Comparison of ENCODE assay signal across 8 cellular contexts in genomic region chr10:17454801-17455520, GRCh38. TPM values are rescaled to one million over a fixed set of nuclear protein-coding genes. Genes with fewer than 3 reads are reported as not detected.
DNase-seq lines count a peak whose midpoint lies in the region; ATAC-seq and TF ChIP-seq lines count a peak whose summit lies in the region.

No MANE protein-coding gene starts in this region.

- no peak for DNase-seq in heart left ventricle
- DNase-seq in left cardiac atrium: no peak
- DNase-seq in activated CD4-positive, alpha-beta memory T cell treated with anti-CD3 and anti-CD28 coated beads for 36 hours: no peak
- no peak for DNase-seq in kidney epithelial cell (ENCODE audit: low read depth)
- no peak for DNase-seq in kidney glomerular epithelial cell (lab: John Stamatoyannopoulos, UW)
- DNase-seq in uterus: no peak
- DNase-seq in dedifferentiated amniotic fluid mesenchymal stem cell (ENCODE audit: extremely low spot score): no peak

- H3K27ac ChIP-seq in heart left ventricle (peak overlapping the region; percentile 11 to 87 (median 71)), urinary bladder (ENCODE audit: low read depth) (no peak overlapping the region), uterus (no peak overlapping the region)

- peaks cover 0 to 25% (median 10%) of the 10 kb centered on the region in 9 donors for H3K27me3 ChIP-seq in heart left ventricle
- H3K27me3 ChIP-seq in kidney epithelial cell (ENCODE audit: control insufficient read depth, insufficient read depth, low read length): peaks cover 12% of the 10 kb centered on the region
- peaks cover 0 to 8% of the 10 kb centered on the region in 2 donors for H3K27me3 ChIP-seq in uterus

- peak in 1 of 4 donors; percentile 12 for ATAC-seq in heart left ventricle
- ATAC-seq in left cardiac atrium: no peak

- POLR2A ChIA-PET in activated CD4-positive, alpha-beta memory T cell treated with anti-CD3 and anti-CD28 coated beads for 36 hours (lab: Charles Lee): interaction anchor here (0.6 to 1.4 kb wide), 2 partner anchors 16 to 162 kb away, joined by 3 read pairs; no protein-coding TSS in a partner anchor

- peak overlapping the region; percentile 74 for H3K4me3 Mint-ChIP-seq in activated CD4-positive, alpha-beta memory T cell treated with anti-CD3 and anti-CD28 coated beads for 36 hours

- H3K36me3 ChIP-seq in heart left ventricle (peaks cover 0 to 6% (median 0%) of the 10 kb centered on the region in 9 donors), kidney epithelial cell (ENCODE audit: control insufficient read depth, insufficient read depth, low read length) (no peaks in the 10 kb centered on the region), urinary bladder (ENCODE audit: insufficient read depth) (no peaks in the 10 kb centered on the region), uterus (no peaks in the 10 kb centered on the region)

- peaks cover 13% of the 10 kb centered on the region for H3K4me1 Mint-ChIP-seq in activated CD4-positive, alpha-beta memory T cell treated with anti-CD3 and anti-CD28 coated beads for 36 hours (ENCODE audit: low read depth)

- peaks cover 2% of the 10 kb centered on the region for H3K9me3 Mint-ChIP-seq in activated CD4-positive, alpha-beta memory T cell treated with anti-CD3 and anti-CD28 coated beads for 36 hours

- H3K27me3 Mint-ChIP-seq in activated CD4-positive, alpha-beta memory T cell treated with anti-CD3 and anti-CD28 coated beads for 36 hours: peaks cover 9% of the 10 kb centered on the region

- no peak for TF ChIP-seq POLR2A in heart left ventricle (IDR thresholded peaks at IDR 0.05)
- no peak for TF ChIP-seq POLR2A in uterus (IDR thresholded peaks at IDR 0.05)

- peaks cover 2% of the 10 kb centered on the region for H3K36me3 Mint-ChIP-seq in activated CD4-positive, alpha-beta memory T cell treated with anti-CD3 and anti-CD28 coated beads for 36 hours

- peaks cover 0 to 16% (median 0%) of the 10 kb centered on the region in 12 donors for H3K4me1 ChIP-seq in heart left ventricle
- no peaks in the 10 kb centered on the region for H3K4me1 ChIP-seq in urinary bladder (ENCODE audit: insufficient read depth)
- peaks cover 0 to 15% of the 10 kb centered on the region in 2 donors for H3K4me1 ChIP-seq in uterus

- H3K9me3 ChIP-seq in heart left ventricle: peaks cover 0 to 11% (median under 1%) of the 10 kb centered on the region in 12 donors
- H3K9me3 ChIP-seq in uterus: no peaks in the 10 kb centered on the region

- TF ChIP-seq CTCF in heart left ventricle (IDR thresholded peaks at IDR 0.05) (no peak), kidney epithelial cell (IDR thresholded peaks at IDR 0.05; ENCODE audit: insufficient read depth, low read length, poor library complexity, severe bottlenecking) (no peak), uterus (IDR thresholded peaks at IDR 0.05) (no peak)

- CTCF ChIA-PET in activated CD4-positive, alpha-beta memory T cell treated with anti-CD3 and anti-CD28 coated beads for 36 hours (lab: Charles Lee): interaction anchor here (0.9 to 1.2 kb wide), 7 partner anchors 10 to 165 kb away, joined by 3 to 5 read pairs (median 3); no protein-coding TSS in a partner anchor

- H3K4me3 ChIP-seq in heart left ventricle (peak overlapping the region; percentile 28 to 81 (median 60)), kidney epithelial cell (ENCODE audit: low read depth, low read length) (peak overlapping the region; percentile 36), urinary bladder (ENCODE audit: low read depth, low read length) (peak overlapping the region; percentile 51), uterus (peak overlapping the region in 1 of 2 donors; percentile 26)

- WGBS in heart left ventricle, 4 donors: 56 to 72% (median 59%) methylated on average over 6 of the region's 6 CpGs
- 57% methylated on average over 6 of the region's 6 CpGs for WGBS in urinary bladder

- intact Hi-C loops in heart left ventricle (cut with DNase I) (loop anchor here in 2 of 10 donors (5.0 to 10.0 kb wide), 2 partner anchors 130 to 142 kb away; no protein-coding TSS in a partner anchor), left cardiac atrium (cut with DNase I) (no loop called here), uterus (cut with DNase I; ENCODE audit: low total_unique reads) (no loop called here)
- intact Hi-C loops in activated CD4-positive, alpha-beta memory T cell treated with anti-CD3 and anti-CD28 coated beads for 36 hours (cut with micrococcal nuclease): loop anchor here (2.0 to 5.0 kb wide), 2 partner anchors 56 to 187 kb away; partner anchors contain the start of gene STAM

- no peak overlapping the region for H3K27ac Mint-ChIP-seq in activated CD4-positive, alpha-beta memory T cell treated with anti-CD3 and anti-CD28 coated beads for 36 hours

RNA-seq across cellular contexts. Expression of gene ST8SIA6, which starts 0.6 kb away (rescaled TPM):
- 10 to 100 TPM in 1 of 9 donors, 1 to 10 TPM in 8; 2.6 to 10.1 (median 5.2) TPM for total RNA-seq in heart left ventricle
- 1 to 10 TPM in 1 of 2 donors, under 1 TPM in 1; 0.80 to 3.6 TPM for polyA plus RNA-seq in heart left ventricle
- 10 to 100 TPM in 1 of 2 donors, 1 to 10 TPM in 1; 3.6 to 11.0 TPM for total RNA-seq in left cardiac atrium
- total RNA-seq in activated CD4-positive, alpha-beta memory T cell treated with anti-CD3 and anti-CD28 coated beads for 36 hours: under 1 TPM in 1 of 2 experiments, not detected in 1; 0.38 TPM
- total RNA-seq in kidney epithelial cell: not detected in 2 replicates
- total RNA-seq in urinary bladder: 3.7 TPM
- polyA plus RNA-seq in urinary bladder: 0.79 TPM
- total RNA-seq in uterus: 1 to 10 TPM in 2 of 4 donors, under 1 TPM in 1, not detected in 1; 0.77 to 1.9 (median 1.1) TPM

Comparison
In these comparisons a context has a peak if more than half of its experiments do, and no peak if none do; other contexts are left out.
1. H3K27ac ChIP-seq: peak in heart left ventricle (12 of 12); none in urinary bladder (single experiment) and uterus (0 of 2).